Comparison of ENCODE assay signal across 8 cellular contexts in the genomic region with DNA sequence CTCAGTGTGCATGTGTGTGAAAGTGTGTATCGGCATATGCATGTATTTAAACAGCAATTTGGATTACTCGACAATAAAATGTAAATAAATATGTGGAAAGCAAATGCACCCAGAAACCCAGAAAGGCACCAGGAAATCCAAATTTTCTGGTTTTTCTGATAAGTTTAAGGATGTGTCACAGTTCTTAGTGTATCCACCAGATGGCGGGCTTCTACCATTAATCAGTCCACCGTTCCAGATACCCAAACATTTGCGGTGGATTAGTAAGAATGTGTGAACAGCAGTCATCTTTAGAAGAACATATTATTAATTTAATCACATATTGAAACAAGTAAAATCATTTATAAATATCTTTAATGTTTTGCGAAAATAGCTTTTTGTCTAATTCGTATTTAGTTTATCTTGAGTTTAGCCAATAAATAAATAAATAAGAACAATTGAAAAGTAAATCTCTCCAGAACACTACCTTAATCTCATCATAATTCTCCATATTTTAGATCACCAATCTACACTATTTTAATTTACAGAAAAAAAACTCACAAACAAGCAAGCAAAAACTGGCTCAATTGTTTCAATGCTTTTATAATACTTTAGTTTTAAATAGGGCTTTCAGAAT.
A peak's percentile ranks its signal among the peaks of the same experiment; 100 is the strongest.
DNase-seq lines count a peak whose midpoint lies in the region; ATAC-seq and TF ChIP-seq lines count a peak whose summit lies in the region.

No MANE protein-coding gene starts in this region.

- H3K4me3 Mint-ChIP-seq in effector memory CD8-positive, alpha-beta T cell: no peak overlapping the region

- CTCF ChIA-PET in BJ (lab: Yijun Ruan, JAX): interaction anchor here (0.6 to 2.3 kb wide), 7 partner anchors 208 to 1449 kb away, joined by 3 to 15 read pairs (median 4); no protein-coding TSS in a partner anchor

- H3K36me3 Mint-ChIP-seq in effector memory CD8-positive, alpha-beta T cell (ENCODE audit: insufficient read depth): no peaks in the 10 kb centered on the region

- H3K27me3 Mint-ChIP-seq in effector memory CD8-positive, alpha-beta T cell: peaks cover 0 to 5% of the 10 kb centered on the region in 2 donors

- H3K9me3 Mint-ChIP-seq in effector memory CD8-positive, alpha-beta T cell: no peaks in the 10 kb centered on the region

- peak; percentile 10 for DNase-seq in BJ (ENCODE audit: low read depth)
- DNase-seq in NCI-H748 (lab: John Stamatoyannopoulos, UW; ENCODE audit: unreplicated experiment): peak; percentile 68
- peak; percentile 19 to 22 for DNase-seq in activated CD8-positive, alpha-beta memory T cell treated with anti-CD3 and anti-CD28 coated beads for 1 hour (ENCODE audit: extremely low read depth in 1 of 2, low read depth in 1 of 2)
- peak; percentile 53 to 59 (median 54) for DNase-seq in effector memory CD8-positive, alpha-beta T cell
- peak; percentile 73 for DNase-seq in myocyte (ENCODE audit: low read depth)
- DNase-seq in stimulated activated naive CD8-positive, alpha-beta T cell treated with anti-CD3 and anti-CD28 coated beads, Interleukin-15, Interleukin-2, amounts not matched to agents 100 U/mL and 50 U/mL, for 24 hours: peak; percentile 56

- H3K36me3 ChIP-seq in BJ (ENCODE audit: control insufficient read depth, insufficient read depth, low read length): no peaks in the 10 kb centered on the region

- no peak overlapping the region for H3K27ac Mint-ChIP-seq in effector memory CD8-positive, alpha-beta T cell

- no peak overlapping the region for H3K4me3 ChIP-seq in BJ (ENCODE audit: low read depth, low read length)

- ATAC-seq in GM19023 (IDR thresholded peaks at IDR 0.05; ENCODE audit: unreplicated experiment) (peak; percentile 67), HG03280 (IDR thresholded peaks at IDR 0.05; ENCODE audit: unreplicated experiment) (peak; percentile 91)
- peak; percentile 94 for ATAC-seq in effector memory CD8-positive, alpha-beta T cell (replicated peaks)
- peak; percentile 75 for ATAC-seq in stimulated activated naive CD8-positive, alpha-beta T cell treated with anti-CD3 and anti-CD28 coated beads, Interleukin-15, Interleukin-2, amounts not matched to agents 100 U/mL and 50 U/mL, for 24 hours

- no peaks in the 10 kb centered on the region for H3K4me1 Mint-ChIP-seq in effector memory CD8-positive, alpha-beta T cell (ENCODE audit: low read depth in 2 of 2)

- no peaks in the 10 kb centered on the region for H3K27me3 ChIP-seq in BJ (ENCODE audit: control insufficient read depth, insufficient read depth, low read length)

- POLR2A ChIA-PET in BJ (lab: Charles Lee): no interaction called here

- TF ChIP-seq CTCF in BJ (IDR thresholded peaks at IDR 0.05; ENCODE audit: insufficient read depth, low read depth, low read length): peak; percentile 64

Comparison
In these comparisons a context has a peak if more than half of its experiments do, and no peak if none do; other contexts are left out.
1. DNase-seq: peak in every context shown above with its lines; median percentile 73 in myocyte; 68 in NCI-H748; 56 in stimulated activated naive CD8-positive, alpha-beta T cell treated with anti-CD3 and anti-CD28 coated beads, Interleukin-15, Interleukin-2, amounts not matched to agents 100 U/mL and 50 U/mL, for 24 hours; 54 in effector memory CD8-positive, alpha-beta T cell; 20 in activated CD8-positive, alpha-beta memory T cell treated with anti-CD3 and anti-CD28 coated beads for 1 hour; 10 in BJ.